17 cellular contexts compared by ENCODE assay signal in the genomic region with DNA sequence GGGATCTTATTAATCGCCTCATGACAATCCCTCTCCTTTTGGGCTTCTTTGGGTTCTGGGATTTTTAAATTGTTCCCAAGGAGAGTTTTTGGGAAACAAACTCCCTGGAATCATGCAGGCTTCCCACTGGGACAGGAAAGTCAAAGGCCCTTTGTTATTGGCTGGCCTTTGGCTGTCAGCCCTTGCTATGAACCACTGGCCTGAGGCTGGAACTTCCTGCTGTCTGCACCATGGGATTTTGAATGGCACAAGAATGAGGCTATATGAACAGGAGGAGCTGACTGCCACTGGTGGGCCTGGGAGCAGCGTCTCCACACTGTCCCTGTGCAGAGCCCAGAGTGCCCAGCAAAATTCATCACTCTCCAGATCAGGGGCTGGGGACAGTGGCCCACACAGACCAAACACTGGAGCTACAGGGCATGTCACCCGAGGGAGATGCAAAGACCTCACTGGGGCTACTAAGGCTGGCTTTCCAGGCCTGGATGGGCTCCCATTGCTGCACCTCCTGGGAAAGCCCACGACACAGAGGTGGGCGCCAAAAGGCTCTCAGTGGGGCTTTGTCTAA. TPM values are rescaled to one million over a fixed set of nuclear protein-coding genes. Genes with fewer than 3 reads are reported as not detected.
DNase-seq lines count a peak whose midpoint lies in the region; ATAC-seq and TF ChIP-seq lines count a peak whose summit lies in the region.
"Had no signal": no experiment of that assay in that cellular context is flagged by ENCODE, and none has a peak within 500 bp of the region (broad histone marks: within the 10 kb centered on the region; RNA-seq: fewer than 3 reads in every experiment).

No MANE protein-coding gene starts in this region.

- CTCF ChIA-PET in RWPE1 (lab: Yijun Ruan, JAX) = interaction anchor here (0.6 kb wide), 1 partner anchor 178 kb away, joined by 3 read pairs; no protein-coding TSS in a partner anchor

- no peak for ATAC-seq in GM18511 (IDR thresholded peaks at IDR 0.05; ENCODE audit: unreplicated experiment)
- ATAC-seq: right lobe of liver had no signal

- H3K27ac ChIP-seq in RWPE1 = no peak overlapping the region
- H3K27ac ChIP-seq: right lobe of liver had no signal

- H3K36me3 ChIP-seq in MG63 = peaks cover 18% of the 10 kb centered on the region

- H3K27me3 ChIP-seq in MG63 = no peaks in the 10 kb centered on the region
- H3K27me3 ChIP-seq: right lobe of liver had no signal

- DNase-seq in C1 segment of cervical spinal cord (lab: John Stamatoyannopoulos, UW) (peak in 8 of 14 donors; percentile 30 to 44 (median 40)), MG63 (peak; percentile 58), epidermal melanocyte (ENCODE audit: insufficient read length, low spot score) (peak; percentile 42), midbrain (lab: John Stamatoyannopoulos, UW) (peak; percentile 51), GDM1 (lab: John Stamatoyannopoulos, UW) (no peak), NCI-H2081 treated with DMSO at 0.1 percent for 48 hours (lab: John Stamatoyannopoulos, UW) (no peak), RWPE1 (ENCODE audit: low spot score) (no peak)
- DNase-seq: activated CD4-positive, alpha-beta T cell treated with anti-CD3 and anti-CD28 coated beads, Interleukin-2, amount 10 ng/mL, durations not matched to agents 24 days and 14 days; activated naive CD4-positive, alpha-beta T cell treated with anti-CD3 and anti-CD28 coated beads, Interleukin-2, amount 50 U/mL, for 16 hours; activated T-cell treated with anti-CD3 and anti-CD28 coated beads for 4 hours; CD8-positive, alpha-beta memory T cell; cortex of kidney; kidney; MM.1S; NCI-H526 treated with DMSO at 0.1 percent for 48 hours; right lobe of liver had no signal

- POLR2A ChIA-PET in RWPE1 (lab: Yijun Ruan, JAX; ENCODE audit: low non-redundant PET) = no interaction called here

- no peak for TF ChIP-seq CTCF in RWPE1 (conservative IDR thresholded peaks at IDR 0.05; ENCODE audit: low read depth)

- H3K4me3 ChIP-seq in MG63 = no peak overlapping the region
- H3K4me3 ChIP-seq: right lobe of liver had no signal

- H3K9me3 ChIP-seq in MG63 = no peaks in the 10 kb centered on the region
- H3K9me3 ChIP-seq: right lobe of liver had no signal

RNA-seq across cellular contexts. Expression of a gene that starts 35.7 kb away (rescaled TPM):
- 7.6 and 8.1 TPM in 2 replicates for total RNA-seq in MG63 (2014; rRNA removed; shearing (Covaris generic); ENCODE audit: low replicate concordance)

Comparison
In these comparisons a context has a peak if more than half of its experiments do, and no peak if none do; other contexts are left out.
1. DNase-seq: peak in C1 segment of cervical spinal cord (8 of 14), MG63 (single experiment), epidermal melanocyte (single experiment) and midbrain (single experiment); none in GDM1 (single experiment), NCI-H2081 treated with DMSO at 0.1 percent for 48 hours (single experiment) and RWPE1 (single experiment).